ENCODE assay signal across 8 cellular contexts in genomic region chr15:75699961-75700874, GRCh38. TPM values are rescaled to one million over a fixed set of nuclear protein-coding genes. Genes with fewer than 3 reads are reported as not detected.
DNase-seq lines count a peak whose midpoint lies in the region; ATAC-seq and TF ChIP-seq lines count a peak whose summit lies in the region.
"Not testable (repeated sequence)": the region's sequence is repeated elsewhere in the genome, so short reads cannot be mapped to it uniquely, and the experiment has no call there.

No MANE protein-coding gene starts in this region.

- H3K9ac ChIP-seq in smooth muscle cell (ENCODE audit: low read depth), result peak overlapping the region; percentile 26

- H3K79me2 ChIP-seq in smooth muscle cell (ENCODE audit: low read depth), result not testable (repeated sequence)

- POLR2A ChIA-PET in BJ (lab: Charles Lee), result not testable (repeated sequence)

- DNase-seq in BJ (ENCODE audit: low read depth) (peak; percentile 38), NCI-H524 (lab: John Stamatoyannopoulos, UW) (peak; percentile 98 to 99), erythroblast (lab: John Stamatoyannopoulos, UW) (peak; percentile 64 to 68), left lung (peak in 1 of 2 donors; percentile 69), smooth muscle cell (lab: John Stamatoyannopoulos, UW; ENCODE audit: unreplicated experiment) (peak; percentile 70)
- peak; percentile 41 for DNase-seq in activated CD4-positive, alpha-beta T cell treated with anti-CD3 and anti-CD28 coated beads for 48 hours

- ATAC-seq in GM19452 (IDR thresholded peaks at IDR 0.05; ENCODE audit: unreplicated experiment) (peak; percentile 62), HG03354 (IDR thresholded peaks at IDR 0.05; ENCODE audit: poor library complexity, severe bottlenecking, unreplicated experiment) (peak; percentile 66), left lung (peak; percentile 74)

- CTCF ChIA-PET in BJ (lab: Yijun Ruan, JAX), result interaction anchor here (1.2 kb wide), 1 partner anchor 14 kb away, joined by 5 read pairs; no protein-coding TSS in a partner anchor

- H3K36me3 ChIP-seq in BJ (ENCODE audit: control insufficient read depth, insufficient read depth, low read length); left lung; smooth muscle cell (ENCODE audit: low read depth): not testable (repeated sequence)

- H4K20me1 ChIP-seq in smooth muscle cell (ENCODE audit: low read depth), result not testable (repeated sequence)

- intact Hi-C loops in left lung (cut with DNase I), result not testable (repeated sequence)

- TF ChIP-seq CTCF in BJ (IDR thresholded peaks at IDR 0.05; ENCODE audit: insufficient read depth, low read depth, low read length); left lung (IDR thresholded peaks at IDR 0.05); smooth muscle cell (IDR thresholded peaks at IDR 0.05; ENCODE audit: borderline replicate concordance, insufficient read depth, poor library complexity, severe bottlenecking): not testable (repeated sequence)

- H2AFZ ChIP-seq in smooth muscle cell (ENCODE audit: low read depth), result not testable (repeated sequence)

- H3K9me3 ChIP-seq in left lung; smooth muscle cell (replicated peaks; ENCODE audit: low read depth): not testable (repeated sequence)

- peak overlapping the region; percentile 39 for H3K4me2 ChIP-seq in smooth muscle cell

- TF ChIP-seq POLR2A in erythroblast (IDR thresholded peaks at IDR 0.05; ENCODE audit: low read length), result peak; percentile 27

- H3K4me3 ChIP-seq in BJ (ENCODE audit: low read depth, low read length); left lung; smooth muscle cell: not testable (repeated sequence)

- H3K4me1 ChIP-seq in left lung, result peaks cover 2 to 35% of the 10 kb centered on the region in 2 donors
- H3K4me1 ChIP-seq in smooth muscle cell (ENCODE audit: low read depth), result not testable (repeated sequence)

- WGBS in smooth muscle cell (ENCODE audit: low lambda C conversion rate), result 29% methylated on average over 12 of the region's 17 CpGs

- not testable (repeated sequence) for H3F3A ChIP-seq in smooth muscle cell (ENCODE audit: low read depth)

- not testable (repeated sequence) for H3K27me3 ChIP-seq in BJ (ENCODE audit: control insufficient read depth, insufficient read depth, low read length); left lung; smooth muscle cell (ENCODE audit: low read depth)

- H3K27ac ChIP-seq in left lung, result not testable (repeated sequence)
- peak overlapping the region; percentile 81 for H3K27ac ChIP-seq in smooth muscle cell (ENCODE audit: low read depth)

RNA-seq across cellular contexts. Expression of gene CSPG4, which starts 12.4 kb away (rescaled TPM):
- polyA plus RNA-seq in BJ (2011; rRNA removed), result 9.5 and 24.1 TPM in 2 replicates
- polyA minus RNA-seq in BJ (2011; rRNA and poly(A)+ RNA removed), result 17.8 and 24.3 TPM in 2 replicates
- total RNA-seq in left lung, result 10 to 100 TPM; 22.5 to 24.7 TPM
- 31.1 and 35.3 TPM in 2 replicates for total RNA-seq in smooth muscle cell
- polyA plus RNA-seq in smooth muscle cell, result 46.6 and 54.9 TPM in 2 replicates

RNA-seq across cellular contexts. Expression of gene SNX33, which starts 52.5 kb away (rescaled TPM):
- 17.3 and 23.5 TPM in 2 replicates for polyA plus RNA-seq in BJ (2011; rRNA removed)
- polyA minus RNA-seq in BJ (2011; rRNA and poly(A)+ RNA removed), result 31.3 and 33.2 TPM in 2 replicates
- 10 to 100 TPM; 21.4 to 34.7 TPM for total RNA-seq in left lung
- total RNA-seq in smooth muscle cell, result 9.7 and 13.6 TPM in 2 replicates
- 14.2 and 19.2 TPM in 2 replicates for polyA plus RNA-seq in smooth muscle cell
